Comparison of ENCODE assay signal across 16 cellular contexts in genomic region chr18:9629709-9630108, GRCh38. TPM values are rescaled to one million over a fixed set of nuclear protein-coding genes. Genes with fewer than 3 reads are reported as not detected.
A peak's percentile ranks its signal among the peaks of the same experiment; 100 is the strongest.
DNase-seq lines count a peak whose midpoint lies in the region; ATAC-seq and TF ChIP-seq lines count a peak whose summit lies in the region.
"Had no signal": no experiment of that assay in that cellular context is flagged by ENCODE, and none has a peak within 500 bp of the region (broad histone marks: within the 10 kb centered on the region; RNA-seq: fewer than 3 reads in every experiment).

No MANE protein-coding gene starts in this region.

- CTCF ChIA-PET in CD4-positive, alpha-beta memory T cell (lab: Charles Lee; ENCODE audit: partially characterized antibody), result no interaction called here

- TF ChIP-seq CTCF in fibroblast of mammary gland (conservative IDR thresholded peaks at IDR 0.05; ENCODE audit: control insufficient read depth, insufficient read depth, low read depth, low read length), result no peak

- H3K4me3 ChIP-seq in fibroblast of mammary gland (ENCODE audit: control insufficient read depth, low read depth, low read length), result no peak overlapping the region
- no peak overlapping the region for H3K4me3 ChIP-seq in CD4-positive, alpha-beta memory T cell (ENCODE audit: low read length in 2 of 2)

- no peaks in the 10 kb centered on the region for H3K9me3 ChIP-seq in CD4-positive, alpha-beta memory T cell (ENCODE audit: control insufficient read depth in 1 of 2, low read length in 2 of 2)

- no peaks in the 10 kb centered on the region for H3K9me3 Mint-ChIP-seq in CD4-positive, alpha-beta memory T cell
- H3K9me3 Mint-ChIP-seq: activated CD4-positive, alpha-beta memory T cell treated with anti-CD3 and anti-CD28 coated beads for 36 hours; activated T-cell treated with anti-CD3 and anti-CD28 coated beads, Interleukin-2, amount 50 U/mL, for 4 hours; CD8-positive, alpha-beta T cell; effector memory CD8-positive, alpha-beta T cell had no signal

- peak; percentile 43 for ATAC-seq in left ventricle myocardium superior
- no peak for ATAC-seq in Right ventricle myocardium inferior
- no peak for ATAC-seq in GM19023 (IDR thresholded peaks at IDR 0.05; ENCODE audit: unreplicated experiment)
- no peak for ATAC-seq in HG03378 (IDR thresholded peaks at IDR 0.05; ENCODE audit: unreplicated experiment)
- ATAC-seq in GM21529 (IDR thresholded peaks at IDR 0.05; ENCODE audit: unreplicated experiment), result no peak
- ATAC-seq: activated T-cell treated with anti-CD3 and anti-CD28 coated beads, Interleukin-2, amount 50 U/mL, for 4 hours; CD8-positive, alpha-beta T cell; effector memory CD8-positive, alpha-beta T cell had no signal

- H3K4me3 Mint-ChIP-seq in CD4-positive, alpha-beta memory T cell, result no peak overlapping the region
- H3K4me3 Mint-ChIP-seq: activated CD4-positive, alpha-beta memory T cell treated with anti-CD3 and anti-CD28 coated beads for 36 hours; activated T-cell treated with anti-CD3 and anti-CD28 coated beads, Interleukin-2, amount 50 U/mL, for 4 hours; CD8-positive, alpha-beta T cell; effector memory CD8-positive, alpha-beta T cell had no signal

- POLR2A ChIA-PET in CD4-positive, alpha-beta memory T cell (lab: Charles Lee; ENCODE audit: partially characterized antibody), result no interaction called here

- H3K27me3 Mint-ChIP-seq in CD4-positive, alpha-beta memory T cell, result peaks cover 5 to 6% of the 10 kb centered on the region in 2 donors

- intact Hi-C loops in left ventricle myocardium superior (cut with micrococcal nuclease), result no loop called here
- intact Hi-C loops in Right ventricle myocardium inferior (cut with DNase I), result no loop called here
- intact Hi-C loops in CD4-positive, alpha-beta memory T cell (cut with micrococcal nuclease), result no loop called here

- no peaks in the 10 kb centered on the region for H3K36me3 ChIP-seq in CD4-positive, alpha-beta memory T cell (ENCODE audit: insufficient read depth, low read length)

- no peaks in the 10 kb centered on the region for H3K36me3 Mint-ChIP-seq in CD4-positive, alpha-beta memory T cell
- H3K36me3 Mint-ChIP-seq: activated CD4-positive, alpha-beta memory T cell treated with anti-CD3 and anti-CD28 coated beads for 36 hours; CD8-positive, alpha-beta T cell had no signal

- H3K27me3 ChIP-seq in CD4-positive, alpha-beta memory T cell (ENCODE audit: insufficient read depth, low read length), result no peaks in the 10 kb centered on the region

- DNase-seq in left ventricle myocardium superior (no peak), Right ventricle myocardium inferior (ENCODE audit: missing footprints) (no peak), SKM-1 (lab: John Stamatoyannopoulos, UW; ENCODE audit: unreplicated experiment) (peak; percentile 39), fibroblast of mammary gland (ENCODE audit: low read depth) (peak; percentile 87)
- no peak for DNase-seq in CD4-positive, alpha-beta memory T cell
- DNase-seq: activated CD4-positive, alpha-beta memory T cell treated with anti-CD3 and anti-CD28 coated beads for 36 hours; activated T-cell treated with anti-CD3 and anti-CD28 coated beads, Interleukin-2, amount 50 U/mL, for 4 hours; CD8-positive, alpha-beta T cell; effector memory CD8-positive, alpha-beta T cell; EL; NCI-H146; posterior cingulate gyrus had no signal

- H3K4me1 ChIP-seq in CD4-positive, alpha-beta memory T cell (ENCODE audit: insufficient read depth, low read length), result no peaks in the 10 kb centered on the region

- no peak overlapping the region for H3K27ac ChIP-seq in CD4-positive, alpha-beta memory T cell (ENCODE audit: low read depth, low read length)
- H3K27ac ChIP-seq: KMS-11 had no signal

- H3K27ac Mint-ChIP-seq in CD4-positive, alpha-beta memory T cell, result no peak overlapping the region
- H3K27ac Mint-ChIP-seq: activated CD4-positive, alpha-beta memory T cell treated with anti-CD3 and anti-CD28 coated beads for 36 hours; CD8-positive, alpha-beta T cell; effector memory CD8-positive, alpha-beta T cell had no signal

- H3K4me1 Mint-ChIP-seq in CD4-positive, alpha-beta memory T cell, result no peaks in the 10 kb centered on the region

RNA-seq across cellular contexts. Expression of gene PPP4R1, which starts 15.3 kb away (rescaled TPM):
- total RNA-seq in left ventricle myocardium superior (59.2 TPM), Right ventricle myocardium inferior (62.5 TPM)
- 10 to 100 TPM; 64.0 to 71.0 TPM for total RNA-seq in CD4-positive, alpha-beta memory T cell
- 10 to 100 TPM; 10.2 to 16.9 TPM for polyA plus RNA-seq in CD4-positive, alpha-beta memory T cell

Comparison
In these comparisons a context has a peak if more than half of its experiments do, and no peak if none do; other contexts are left out.
1. DNase-seq: peak in SKM-1 (single experiment) and fibroblast of mammary gland (single experiment); none in left ventricle myocardium superior (single experiment), Right ventricle myocardium inferior (single experiment) and CD4-positive, alpha-beta memory T cell (0 of 5).